ENCODE assay signal across 9 cellular contexts in genomic region chr6:19803331-19804330, GRCh38. TPM values are rescaled to one million over a fixed set of nuclear protein-coding genes. Genes with fewer than 3 reads are reported as not detected.
DNase-seq lines count a peak whose midpoint lies in the region; ATAC-seq, FAIRE-seq and TF ChIP-seq lines count a peak whose summit lies in the region.
"Had no signal": no experiment of that assay in that cellular context is flagged by ENCODE, and none has a peak within 500 bp of the region (broad histone marks: within the 10 kb centered on the region; RNA-seq: fewer than 3 reads in every experiment).

No MANE protein-coding gene starts in this region.

- H3K4me3 Mint-ChIP-seq in astrocyte (ENCODE audit: unreplicated experiment), result peak overlapping the region; percentile 88

- H3K4me1 ChIP-seq in left ventricle myocardium inferior (peaks cover 19% of the 10 kb centered on the region), astrocyte (ENCODE audit: insufficient read depth, low read length) (peaks cover 18% of the 10 kb centered on the region), right lobe of liver (peaks cover 0 to 4% (median 0%) of the 10 kb centered on the region in 4 donors)

- intact Hi-C loops in left ventricle myocardium inferior (cut with micrococcal nuclease) (no loop called here), left ventricle myocardium superior (cut with micrococcal nuclease) (no loop called here), right lobe of liver (cut with DNase I) (no loop called here)

- H3K9me3 ChIP-seq in left ventricle myocardium inferior (replicated peaks), result no peaks in the 10 kb centered on the region
- H3K9me3 ChIP-seq in astrocyte (ENCODE audit: insufficient read depth, low read depth, low read length), result no peaks in the 10 kb centered on the region
- no peaks in the 10 kb centered on the region for H3K9me3 ChIP-seq in right lobe of liver

- TF ChIP-seq CTCF in left ventricle myocardium inferior (IDR thresholded peaks at IDR 0.05; ENCODE audit: borderline replicate concordance) (no peak), astrocyte (IDR thresholded peaks at IDR 0.05; ENCODE audit: insufficient read depth, low read depth, low read length) (no peak), right lobe of liver (IDR thresholded peaks at IDR 0.05) (no peak)

- no peaks in the 10 kb centered on the region for H3K36me3 Mint-ChIP-seq in astrocyte (ENCODE audit: low read depth, unreplicated experiment)

- peaks cover 4% of the 10 kb centered on the region for H3K4me1 Mint-ChIP-seq in astrocyte (ENCODE audit: low read depth, unreplicated experiment)

- H3K9ac ChIP-seq in astrocyte (ENCODE audit: low read length), result peak overlapping the region; percentile 90

- H3K36me3 ChIP-seq in left ventricle myocardium inferior (no peaks in the 10 kb centered on the region), astrocyte (ENCODE audit: insufficient read depth, low read length) (no peaks in the 10 kb centered on the region), right lobe of liver (no peaks in the 10 kb centered on the region)

- no peak for TF ChIP-seq POLR2A in right lobe of liver (IDR thresholded peaks at IDR 0.05)

- ATAC-seq in left ventricle myocardium superior, result no peak
- no peak for ATAC-seq in right lobe of liver

- no peaks in the 10 kb centered on the region for H3K27me3 Mint-ChIP-seq in astrocyte (ENCODE audit: low read depth, unreplicated experiment)

- H3K4me3 ChIP-seq in left ventricle myocardium inferior, result peak overlapping the region; percentile 71
- peak overlapping the region; percentile 70 for H3K4me3 ChIP-seq in astrocyte (ENCODE audit: insufficient read depth, low read depth, low read length)
- peak overlapping the region; percentile 41 to 56 (median 48) for H3K4me3 ChIP-seq in right lobe of liver

- peak; percentile 43 for FAIRE-seq in astrocyte (lab: Jason Lieb, UNC)

- H2AFZ ChIP-seq in astrocyte (ENCODE audit: low read depth, low read length), result peak overlapping the region; percentile 31

- 26% methylated on average over 13 of the region's 13 CpGs for WGBS in right lobe of liver (ENCODE audit: insufficient coverage, low coverage, low lambda C conversion rate, missing lambda C conversion rate)

- H3K27me3 ChIP-seq in left ventricle myocardium inferior (ENCODE audit: low read depth) (no peaks in the 10 kb centered on the region), astrocyte (ENCODE audit: insufficient read depth, low read length) (no peaks in the 10 kb centered on the region), right lobe of liver (no peaks in the 10 kb centered on the region)

- peak overlapping the region; percentile 93 for H3K27ac ChIP-seq in left ventricle myocardium inferior (replicated peaks)
- peak overlapping the region; percentile 95 for H3K27ac ChIP-seq in astrocyte (ENCODE audit: low read depth, low read length)
- peak overlapping the region in 2 of 3 donors; percentile 24 to 48 for H3K27ac ChIP-seq in right lobe of liver

- H3K4me2 ChIP-seq in astrocyte (ENCODE audit: low read length), result peak overlapping the region; percentile 86

- DNase-seq in left ventricle myocardium inferior, result no peak
- no peak for DNase-seq in left ventricle myocardium superior
- peak; percentile 41 for DNase-seq in astrocyte (ENCODE audit: low read depth)
- no peak for DNase-seq in right lobe of liver
- no peak for DNase-seq in Ammon's horn (ENCODE audit: low spot score)
- DNase-seq in NCI-H226, result no peak
- DNase-seq in activated CD4-positive, alpha-beta T cell treated with anti-CD3 and anti-CD28 coated beads, Interleukin-2, amount 50 U/mL, for 48 hours, result no peak
- no peak for DNase-seq in HuH-7.5 (ENCODE audit: low spot score)
- DNase-seq: activated B cell treated with CpG ODN at 0.5 μM for 24 hours had no signal

- H3K9me3 Mint-ChIP-seq in astrocyte (ENCODE audit: unreplicated experiment), result peaks cover 3% of the 10 kb centered on the region
- H3K9me3 Mint-ChIP-seq: activated B cell treated with CpG ODN at 0.5 μM for 24 hours had no signal

- peak overlapping the region; percentile 94 for H3K27ac Mint-ChIP-seq in astrocyte (ENCODE audit: unreplicated experiment)
- H3K27ac Mint-ChIP-seq: activated B cell treated with CpG ODN at 0.5 μM for 24 hours had no signal

- H3K79me2 ChIP-seq in astrocyte (ENCODE audit: insufficient read depth, low read length), result no peaks in the 10 kb centered on the region

- H4K20me1 ChIP-seq in astrocyte (ENCODE audit: insufficient read depth, low read length), result no peaks in the 10 kb centered on the region

RNA-seq across cellular contexts. Expression of gene ID4, which starts 33.5 kb away (rescaled TPM):
- total RNA-seq in left ventricle myocardium inferior, result 3.0 TPM
- total RNA-seq in left ventricle myocardium superior, result 3.0 TPM
- total RNA-seq in astrocyte, result 12.0 and 12.8 TPM in 2 replicates
- 1 to 10 TPM in 3 of 6 experiments, under 1 TPM in 3; 0.39 to 5.5 (median 1.3) TPM for total RNA-seq in right lobe of liver
- total RNA-seq: activated B cell treated with CpG ODN at 0.5 μM for 24 hours had no signal

Comparison
In these comparisons a context has a peak if more than half of its experiments do, and no peak if none do; other contexts are left out.
1. H3K27ac ChIP-seq: peak in every context shown above with its lines; median percentile 95 in astrocyte; 93 in left ventricle myocardium inferior; 36 in right lobe of liver.